1 cellular context compared by ENCODE assay signal in genomic region chr1:16732254-16732896, GRCh38. TPM values are rescaled to one million over a fixed set of nuclear protein-coding genes. Genes with fewer than 3 reads are reported as not detected.
"Had no signal": no experiment of that assay in that cellular context is flagged by ENCODE, and none has a peak within 500 bp of the region (broad histone marks: within the 10 kb centered on the region; RNA-seq: fewer than 3 reads in every experiment).

No MANE protein-coding gene starts in this region.

RNA-seq across cellular contexts. Expression of gene RNU1-4, which starts 7.9 kb away (rescaled TPM):
- polyA plus RNA-seq: adipose tissue had no signal
